ENCODE assay signal across 8 cellular contexts in the genomic region with DNA sequence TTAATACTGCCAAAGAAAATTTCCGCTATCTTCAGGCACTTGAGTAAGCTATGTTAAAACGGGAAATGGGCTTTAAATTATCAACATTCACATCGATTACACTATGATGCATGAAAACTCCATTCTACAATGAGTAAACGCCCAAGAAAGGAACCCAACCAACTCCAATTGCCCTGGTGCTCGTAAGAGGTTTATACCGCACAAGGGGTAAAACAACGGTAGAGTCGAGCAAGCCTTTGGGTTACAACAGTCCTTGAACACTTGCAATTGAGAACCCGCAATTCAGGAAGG. TPM values are rescaled to one million over a fixed set of nuclear protein-coding genes. Genes with fewer than 3 reads are reported as not detected.
DNase-seq lines count a peak whose midpoint lies in the region; ATAC-seq and TF ChIP-seq lines count a peak whose summit lies in the region.

No MANE protein-coding gene starts in this region.

- H3K27ac Mint-ChIP-seq in naive thymus-derived CD4-positive, alpha-beta T cell = peak overlapping the region; percentile 91 to 99 (median 95)

- intact Hi-C loops in naive thymus-derived CD4-positive, alpha-beta T cell (cut with micrococcal nuclease) = loop anchor here (2.0 to 5.0 kb wide), 4 partner anchors 42 to 1923 kb away; a partner anchor contains a TSS

- no peaks in the 10 kb centered on the region for H3K27me3 Mint-ChIP-seq in activated T-cell treated with anti-CD3 and anti-CD28 coated beads, Interleukin-2, amount 50 U/mL, for 4 hours (ENCODE audit: low read depth)
- H3K27me3 Mint-ChIP-seq in naive thymus-derived CD4-positive, alpha-beta T cell = peaks cover 0 to 12% (median 0%) of the 10 kb centered on the region in 5 donors

- POLR2A ChIA-PET in naive thymus-derived CD4-positive, alpha-beta T cell (lab: Charles Lee) = interaction anchor here (1.0 to 4.3 kb wide), 8 partner anchors 11 to 1761 kb away, joined by 3 to 41 read pairs (median 6); a partner anchor contains a TSS

- H3K4me1 Mint-ChIP-seq in activated T-cell treated with anti-CD3 and anti-CD28 coated beads, Interleukin-2, amount 50 U/mL, for 4 hours (ENCODE audit: low read depth) = peaks cover 39% of the 10 kb centered on the region
- peaks cover 14 to 48% (median 32%) of the 10 kb centered on the region in 7 donors for H3K4me1 Mint-ChIP-seq in naive thymus-derived CD4-positive, alpha-beta T cell

- CTCF ChIA-PET in naive thymus-derived CD4-positive, alpha-beta T cell (lab: Charles Lee) = interaction anchor here (2.2 to 2.4 kb wide), 2 partner anchors 18 to 42 kb away, joined by 6 to 7 read pairs; no protein-coding TSS in a partner anchor

- H3K4me3 Mint-ChIP-seq in activated T-cell treated with anti-CD3 and anti-CD28 coated beads, Interleukin-2, amount 50 U/mL, for 4 hours = peak overlapping the region; percentile 93
- H3K4me3 Mint-ChIP-seq in naive thymus-derived CD4-positive, alpha-beta T cell = peak overlapping the region; percentile 86 to 99 (median 95)

- peak in 1 of 2 donors; percentile 5 for ATAC-seq in activated T-cell treated with anti-CD3 and anti-CD28 coated beads, Interleukin-2, amount 50 U/mL, for 4 hours
- ATAC-seq in RWPE2 (ENCODE audit: low read depth) (no peak), GM18498 (IDR thresholded peaks at IDR 0.05; ENCODE audit: unreplicated experiment) (no peak), HG03521 (IDR thresholded peaks at IDR 0.05; ENCODE audit: unreplicated experiment) (no peak), esophagus mucosa (no peak)
- ATAC-seq in naive thymus-derived CD4-positive, alpha-beta T cell = no peak

- no peaks in the 10 kb centered on the region for H3K36me3 ChIP-seq in RWPE2 (ENCODE audit: low read depth)
- no peaks in the 10 kb centered on the region for H3K36me3 ChIP-seq in effector memory CD4-positive, alpha-beta T cell (ENCODE audit: control insufficient read depth, insufficient read depth, low read length)
- H3K36me3 ChIP-seq in naive thymus-derived CD4-positive, alpha-beta T cell (ENCODE audit: control insufficient read depth in 2 of 3, insufficient read depth in 3 of 3, low read length in 3 of 3) = no peaks in the 10 kb centered on the region

- no peaks in the 10 kb centered on the region for H3K36me3 Mint-ChIP-seq in activated T-cell treated with anti-CD3 and anti-CD28 coated beads, Interleukin-2, amount 50 U/mL, for 4 hours (ENCODE audit: insufficient read depth)
- no peaks in the 10 kb centered on the region for H3K36me3 Mint-ChIP-seq in naive thymus-derived CD4-positive, alpha-beta T cell

- H3K27ac ChIP-seq in RWPE2 (ENCODE audit: poor library complexity, severe bottlenecking) = peak overlapping the region; percentile 54
- H3K27ac ChIP-seq in effector memory CD4-positive, alpha-beta T cell (ENCODE audit: insufficient read depth, low read length, poor library complexity, severe bottlenecking) = peak overlapping the region; percentile 95
- H3K27ac ChIP-seq in naive thymus-derived CD4-positive, alpha-beta T cell (ENCODE audit: low read depth, low read length) = peak overlapping the region; percentile 93

- peak overlapping the region; percentile 94 for H3K4me3 ChIP-seq in RWPE2 (ENCODE audit: severe bottlenecking)
- H3K4me3 ChIP-seq in effector memory CD4-positive, alpha-beta T cell (ENCODE audit: insufficient read depth, low read depth, low read length, poor library complexity, severe bottlenecking) = peak overlapping the region; percentile 76
- peak overlapping the region; percentile 72 for H3K4me3 ChIP-seq in naive thymus-derived CD4-positive, alpha-beta T cell (ENCODE audit: low read length)

- H3K9me3 Mint-ChIP-seq in activated T-cell treated with anti-CD3 and anti-CD28 coated beads, Interleukin-2, amount 50 U/mL, for 4 hours = no peaks in the 10 kb centered on the region
- H3K9me3 Mint-ChIP-seq in naive thymus-derived CD4-positive, alpha-beta T cell = no peaks in the 10 kb centered on the region

- H3K4me1 ChIP-seq in RWPE2 (ENCODE audit: insufficient read depth, poor library complexity, severe bottlenecking) = peaks cover 12% of the 10 kb centered on the region
- peaks cover 10% of the 10 kb centered on the region for H3K4me1 ChIP-seq in effector memory CD4-positive, alpha-beta T cell (ENCODE audit: control insufficient read depth, insufficient read depth, low read length, poor library complexity, severe bottlenecking)
- peaks cover 0 to 14% of the 10 kb centered on the region in 2 donors for H3K4me1 ChIP-seq in naive thymus-derived CD4-positive, alpha-beta T cell (ENCODE audit: control insufficient read depth in 2 of 2, insufficient read depth in 2 of 2, low read length in 2 of 2)

- TF ChIP-seq CTCF in RWPE2 (IDR thresholded peaks at IDR 0.05; ENCODE audit: poor library complexity, severe bottlenecking) = no peak

- DNase-seq in activated T-cell treated with anti-CD3 and anti-CD28 coated beads, Interleukin-2, amount 50 U/mL, for 4 hours = no peak
- no peak for DNase-seq in activated T-cell treated with anti-CD3 and anti-CD28 coated beads, Interleukin-2, amount 50 U/mL, for 48 hours
- no peak for DNase-seq in RWPE2 (ENCODE audit: low spot score)
- no peak for DNase-seq in effector memory CD4-positive, alpha-beta T cell
- DNase-seq in naive thymus-derived CD4-positive, alpha-beta T cell = peak in 1 of 9 donors; percentile 63

- no peaks in the 10 kb centered on the region for H3K9me3 ChIP-seq in RWPE2 (ENCODE audit: severe bottlenecking)
- H3K9me3 ChIP-seq in effector memory CD4-positive, alpha-beta T cell (ENCODE audit: control insufficient read depth, low read length) = no peaks in the 10 kb centered on the region
- H3K9me3 ChIP-seq in naive thymus-derived CD4-positive, alpha-beta T cell (ENCODE audit: control insufficient read depth in 2 of 3, low read length in 3 of 3) = no peaks in the 10 kb centered on the region

- H3K27me3 ChIP-seq in RWPE2 (ENCODE audit: insufficient read depth, poor library complexity, severe bottlenecking) = peaks cover 8% of the 10 kb centered on the region
- H3K27me3 ChIP-seq in effector memory CD4-positive, alpha-beta T cell (replicated peaks; ENCODE audit: control insufficient read depth, insufficient read depth, low read length, poor library complexity, severe bottlenecking) = no peaks in the 10 kb centered on the region
- no peaks in the 10 kb centered on the region for H3K27me3 ChIP-seq in naive thymus-derived CD4-positive, alpha-beta T cell (ENCODE audit: control insufficient read depth in 2 of 2, insufficient read depth in 2 of 2, low read length in 2 of 2)

RNA-seq across cellular contexts. Expression of a gene that starts 1.0 kb away (rescaled TPM):
- 10 to 100 TPM; 17.2 to 20.3 (median 17.8) TPM for total RNA-seq in activated T-cell treated with anti-CD3 and anti-CD28 coated beads, Interleukin-2, amount 50 U/mL, for 4 hours
- total RNA-seq in naive thymus-derived CD4-positive, alpha-beta T cell = 10 to 100 TPM; 31.9 to 85.7 (median 59.6) TPM
- 10 to 100 TPM; 28.2 to 28.5 TPM for polyA plus RNA-seq in naive thymus-derived CD4-positive, alpha-beta T cell
- total RNA-seq in esophagus mucosa = 10.3 TPM
